1 cellular context compared by ENCODE assay signal in the genomic region with DNA sequence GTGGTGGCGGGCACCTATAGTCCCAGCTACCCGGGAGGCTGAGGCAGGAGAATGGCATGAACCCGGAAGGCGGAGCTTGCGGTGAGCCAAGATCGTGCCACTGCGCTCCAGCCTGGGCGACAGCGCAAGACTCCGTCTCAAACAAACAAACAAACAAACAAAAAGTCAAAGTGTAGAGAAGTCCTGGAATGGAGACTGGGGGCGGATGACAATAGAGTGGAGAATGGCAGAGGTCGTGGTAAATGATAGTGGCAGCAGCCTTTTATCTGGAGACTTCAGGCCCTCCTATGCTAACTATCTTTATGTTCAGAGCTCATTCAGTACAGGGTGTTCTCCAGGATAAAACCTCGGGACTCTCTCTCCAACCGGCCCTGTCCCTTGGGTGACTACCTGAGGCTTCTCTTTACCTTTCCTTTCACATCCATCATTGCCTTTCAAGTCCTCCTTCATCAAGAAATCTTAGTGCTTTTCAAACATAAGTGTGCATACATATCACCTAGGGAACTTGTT.
TF ChIP-seq lines count a peak whose summit lies in the region.

No MANE protein-coding gene starts in this region.

TF ChIP-seq in K562, 482 proteins besides CTCF, POLR2A, EP300 and RAD21 (continued from another document and continues in another):
- TF ChIP-seq, protein P1, sequence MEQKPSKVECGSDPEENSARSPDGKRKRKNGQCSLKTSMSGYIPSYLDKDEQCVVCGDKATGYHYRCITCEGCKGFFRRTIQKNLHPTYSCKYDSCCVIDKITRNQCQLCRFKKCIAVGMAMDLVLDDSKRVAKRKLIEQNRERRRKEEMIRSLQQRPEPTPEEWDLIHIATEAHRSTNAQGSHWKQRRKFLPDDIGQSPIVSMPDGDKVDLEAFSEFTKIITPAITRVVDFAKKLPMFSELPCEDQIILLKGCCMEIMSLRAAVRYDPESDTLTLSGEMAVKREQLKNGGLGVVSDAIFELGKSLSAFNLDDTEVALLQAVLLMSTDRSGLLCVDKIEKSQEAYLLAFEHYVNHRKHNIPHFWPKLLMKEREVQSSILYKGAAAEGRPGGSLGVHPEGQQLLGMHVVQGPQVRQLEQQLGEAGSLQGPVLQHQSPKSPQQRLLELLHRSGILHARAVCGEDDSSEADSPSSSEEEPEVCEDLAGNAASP (IDR thresholded peaks at IDR 0.05) = no peak
- TF ChIP-seq TAF9B (IDR thresholded peaks at IDR 0.05; ENCODE audit: partially characterized antibody) (no peak), ZNF175 (CRISPR knock-in tag; IDR thresholded peaks at IDR 0.05; ENCODE audit: low read depth) (no peak), ZNF274 (IDR thresholded peaks at IDR 0.05; ENCODE audit: borderline replicate concordance, low read depth, low read length) (peak; percentile 80), SMARCA4 (IDR thresholded peaks at IDR 0.05) (peak; percentile 99), POLR3A (IDR thresholded peaks at IDR 0.05; ENCODE audit: borderline replicate concordance, extremely low read depth, insufficient read depth, insufficient read length) (no peak), TARDBP (IDR thresholded peaks at IDR 0.05) (peak; percentile 97), CBFA2T3 (IDR thresholded peaks at IDR 0.05) (peak; percentile 100), ZNF3 (CRISPR knock-in tag; IDR thresholded peaks at IDR 0.05) (no peak), PTRF (tag; IDR thresholded peaks at IDR 0.05) (no peak), PURB (CRISPR knock-in tag; IDR thresholded peaks at IDR 0.05; ENCODE audit: low read depth) (no peak), HNRNPH1 (optimal IDR thresholded peaks at IDR 0.05; ENCODE audit: low read depth, low read length) (no peak), ZC3H11A (IDR thresholded peaks at IDR 0.05; ENCODE audit: low read depth, low read length) (no peak), NFE2 (IDR thresholded peaks at IDR 0.05; ENCODE audit: low read depth) (0 out of 2 replicates have a peak, but pooled peaks have one; percentile 36), DIDO1 (tag; IDR thresholded peaks at IDR 0.05; ENCODE audit: low read depth) (no peak), TCF15 (CRISPR knock-in tag; IDR thresholded peaks at IDR 0.05) (0 out of 2 replicates have a peak, but pooled peaks have one; percentile 79), CHAMP1 (IDR thresholded peaks at IDR 0.05) (peak; percentile 98), RFX5 (IDR thresholded peaks at IDR 0.05; ENCODE audit: low read depth, low read length) (no peak), XRCC3 (IDR thresholded peaks at IDR 0.05) (no peak), ETS2 (tag; IDR thresholded peaks at IDR 0.05; ENCODE audit: borderline replicate concordance, poor library complexity, severe bottlenecking) (no peak), TBL1XR1 (IDR thresholded peaks at IDR 0.05; ENCODE audit: low read length in 2 of 2) (peak; percentile 60 to 97; a peak in 3 of 4 replicates), CUX1 (CRISPR knock-in tag; IDR thresholded peaks at IDR 0.05) (peak; percentile 62; the same call in 1 of the 2 replicates), SMAD1 (IDR thresholded peaks at IDR 0.05; ENCODE audit: low read depth, low read length, partially characterized antibody) (peak; percentile 94), ERF (CRISPR knock-in tag; IDR thresholded peaks at IDR 0.05) (no peak), ZNF165 (CRISPR knock-in tag; IDR thresholded peaks at IDR 0.05; ENCODE audit: borderline replicate concordance) (no peak), CREBBP (IDR thresholded peaks at IDR 0.05; ENCODE audit: low read depth, low read length) (no peak), ZBTB1 (CRISPR knock-in tag; IDR thresholded peaks at IDR 0.05; ENCODE audit: borderline replicate concordance, low read depth) (no peak)
- TF ChIP-seq, protein P2, sequence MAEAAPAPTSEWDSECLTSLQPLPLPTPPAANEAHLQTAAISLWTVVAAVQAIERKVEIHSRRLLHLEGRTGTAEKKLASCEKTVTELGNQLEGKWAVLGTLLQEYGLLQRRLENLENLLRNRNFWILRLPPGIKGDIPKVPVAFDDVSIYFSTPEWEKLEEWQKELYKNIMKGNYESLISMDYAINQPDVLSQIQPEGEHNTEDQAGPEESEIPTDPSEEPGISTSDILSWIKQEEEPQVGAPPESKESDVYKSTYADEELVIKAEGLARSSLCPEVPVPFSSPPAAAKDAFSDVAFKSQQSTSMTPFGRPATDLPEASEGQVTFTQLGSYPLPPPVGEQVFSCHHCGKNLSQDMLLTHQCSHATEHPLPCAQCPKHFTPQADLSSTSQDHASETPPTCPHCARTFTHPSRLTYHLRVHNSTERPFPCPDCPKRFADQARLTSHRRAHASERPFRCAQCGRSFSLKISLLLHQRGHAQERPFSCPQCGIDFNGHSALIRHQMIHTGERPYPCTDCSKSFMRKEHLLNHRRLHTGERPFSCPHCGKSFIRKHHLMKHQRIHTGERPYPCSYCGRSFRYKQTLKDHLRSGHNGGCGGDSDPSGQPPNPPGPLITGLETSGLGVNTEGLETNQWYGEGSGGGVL (CRISPR knock-in tag; IDR thresholded peaks at IDR 0.05) = no peak
- TF ChIP-seq, protein P3, sequence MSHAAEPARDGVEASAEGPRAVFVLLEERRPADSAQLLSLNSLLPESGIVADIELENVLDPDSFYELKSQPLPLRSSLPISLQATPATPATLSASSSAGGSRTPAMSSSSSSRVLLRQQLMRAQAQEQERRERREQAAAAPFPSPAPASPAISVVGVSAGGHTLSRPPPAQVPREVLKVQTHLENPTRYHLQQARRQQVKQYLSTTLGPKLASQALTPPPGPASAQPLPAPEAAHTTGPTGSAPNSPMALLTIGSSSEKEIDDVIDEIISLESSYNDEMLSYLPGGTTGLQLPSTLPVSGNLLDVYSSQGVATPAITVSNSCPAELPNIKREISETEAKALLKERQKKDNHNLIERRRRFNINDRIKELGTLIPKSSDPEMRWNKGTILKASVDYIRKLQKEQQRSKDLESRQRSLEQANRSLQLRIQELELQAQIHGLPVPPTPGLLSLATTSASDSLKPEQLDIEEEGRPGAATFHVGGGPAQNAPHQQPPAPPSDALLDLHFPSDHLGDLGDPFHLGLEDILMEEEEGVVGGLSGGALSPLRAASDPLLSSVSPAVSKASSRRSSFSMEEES (CRISPR knock-in tag; IDR thresholded peaks at IDR 0.05) = no peak
- TF ChIP-seq, protein P4, sequence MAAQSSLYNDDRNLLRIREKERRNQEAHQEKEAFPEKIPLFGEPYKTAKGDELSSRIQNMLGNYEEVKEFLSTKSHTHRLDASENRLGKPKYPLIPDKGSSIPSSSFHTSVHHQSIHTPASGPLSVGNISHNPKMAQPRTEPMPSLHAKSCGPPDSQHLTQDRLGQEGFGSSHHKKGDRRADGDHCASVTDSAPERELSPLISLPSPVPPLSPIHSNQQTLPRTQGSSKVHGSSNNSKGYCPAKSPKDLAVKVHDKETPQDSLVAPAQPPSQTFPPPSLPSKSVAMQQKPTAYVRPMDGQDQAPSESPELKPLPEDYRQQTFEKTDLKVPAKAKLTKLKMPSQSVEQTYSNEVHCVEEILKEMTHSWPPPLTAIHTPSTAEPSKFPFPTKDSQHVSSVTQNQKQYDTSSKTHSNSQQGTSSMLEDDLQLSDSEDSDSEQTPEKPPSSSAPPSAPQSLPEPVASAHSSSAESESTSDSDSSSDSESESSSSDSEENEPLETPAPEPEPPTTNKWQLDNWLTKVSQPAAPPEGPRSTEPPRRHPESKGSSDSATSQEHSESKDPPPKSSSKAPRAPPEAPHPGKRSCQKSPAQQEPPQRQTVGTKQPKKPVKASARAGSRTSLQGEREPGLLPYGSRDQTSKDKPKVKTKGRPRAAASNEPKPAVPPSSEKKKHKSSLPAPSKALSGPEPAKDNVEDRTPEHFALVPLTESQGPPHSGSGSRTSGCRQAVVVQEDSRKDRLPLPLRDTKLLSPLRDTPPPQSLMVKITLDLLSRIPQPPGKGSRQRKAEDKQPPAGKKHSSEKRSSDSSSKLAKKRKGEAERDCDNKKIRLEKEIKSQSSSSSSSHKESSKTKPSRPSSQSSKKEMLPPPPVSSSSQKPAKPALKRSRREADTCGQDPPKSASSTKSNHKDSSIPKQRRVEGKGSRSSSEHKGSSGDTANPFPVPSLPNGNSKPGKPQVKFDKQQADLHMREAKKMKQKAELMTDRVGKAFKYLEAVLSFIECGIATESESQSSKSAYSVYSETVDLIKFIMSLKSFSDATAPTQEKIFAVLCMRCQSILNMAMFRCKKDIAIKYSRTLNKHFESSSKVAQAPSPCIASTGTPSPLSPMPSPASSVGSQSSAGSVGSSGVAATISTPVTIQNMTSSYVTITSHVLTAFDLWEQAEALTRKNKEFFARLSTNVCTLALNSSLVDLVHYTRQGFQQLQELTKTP (IDR thresholded peaks at IDR 0.05; ENCODE audit: low read depth in 1 of 2, partially characterized antibody in 2 of 2) = peak in 1 of 2 experiments; percentile 79
- TF ChIP-seq, protein P5, sequence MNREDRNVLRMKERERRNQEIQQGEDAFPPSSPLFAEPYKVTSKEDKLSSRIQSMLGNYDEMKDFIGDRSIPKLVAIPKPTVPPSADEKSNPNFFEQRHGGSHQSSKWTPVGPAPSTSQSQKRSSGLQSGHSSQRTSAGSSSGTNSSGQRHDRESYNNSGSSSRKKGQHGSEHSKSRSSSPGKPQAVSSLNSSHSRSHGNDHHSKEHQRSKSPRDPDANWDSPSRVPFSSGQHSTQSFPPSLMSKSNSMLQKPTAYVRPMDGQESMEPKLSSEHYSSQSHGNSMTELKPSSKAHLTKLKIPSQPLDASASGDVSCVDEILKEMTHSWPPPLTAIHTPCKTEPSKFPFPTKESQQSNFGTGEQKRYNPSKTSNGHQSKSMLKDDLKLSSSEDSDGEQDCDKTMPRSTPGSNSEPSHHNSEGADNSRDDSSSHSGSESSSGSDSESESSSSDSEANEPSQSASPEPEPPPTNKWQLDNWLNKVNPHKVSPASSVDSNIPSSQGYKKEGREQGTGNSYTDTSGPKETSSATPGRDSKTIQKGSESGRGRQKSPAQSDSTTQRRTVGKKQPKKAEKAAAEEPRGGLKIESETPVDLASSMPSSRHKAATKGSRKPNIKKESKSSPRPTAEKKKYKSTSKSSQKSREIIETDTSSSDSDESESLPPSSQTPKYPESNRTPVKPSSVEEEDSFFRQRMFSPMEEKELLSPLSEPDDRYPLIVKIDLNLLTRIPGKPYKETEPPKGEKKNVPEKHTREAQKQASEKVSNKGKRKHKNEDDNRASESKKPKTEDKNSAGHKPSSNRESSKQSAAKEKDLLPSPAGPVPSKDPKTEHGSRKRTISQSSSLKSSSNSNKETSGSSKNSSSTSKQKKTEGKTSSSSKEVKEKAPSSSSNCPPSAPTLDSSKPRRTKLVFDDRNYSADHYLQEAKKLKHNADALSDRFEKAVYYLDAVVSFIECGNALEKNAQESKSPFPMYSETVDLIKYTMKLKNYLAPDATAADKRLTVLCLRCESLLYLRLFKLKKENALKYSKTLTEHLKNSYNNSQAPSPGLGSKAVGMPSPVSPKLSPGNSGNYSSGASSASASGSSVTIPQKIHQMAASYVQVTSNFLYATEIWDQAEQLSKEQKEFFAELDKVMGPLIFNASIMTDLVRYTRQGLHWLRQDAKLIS (CRISPR knock-in tag; IDR thresholded peaks at IDR 0.05) = no peak
- TF ChIP-seq, protein P6, sequence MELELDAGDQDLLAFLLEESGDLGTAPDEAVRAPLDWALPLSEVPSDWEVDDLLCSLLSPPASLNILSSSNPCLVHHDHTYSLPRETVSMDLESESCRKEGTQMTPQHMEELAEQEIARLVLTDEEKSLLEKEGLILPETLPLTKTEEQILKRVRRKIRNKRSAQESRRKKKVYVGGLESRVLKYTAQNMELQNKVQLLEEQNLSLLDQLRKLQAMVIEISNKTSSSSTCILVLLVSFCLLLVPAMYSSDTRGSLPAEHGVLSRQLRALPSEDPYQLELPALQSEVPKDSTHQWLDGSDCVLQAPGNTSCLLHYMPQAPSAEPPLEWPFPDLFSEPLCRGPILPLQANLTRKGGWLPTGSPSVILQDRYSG (tag; conservative IDR thresholded peaks at IDR 0.05; ENCODE audit: low read depth) = 0 out of 2 replicates have a peak, but pooled peaks have one; percentile 46
